In the genomic region with DNA sequence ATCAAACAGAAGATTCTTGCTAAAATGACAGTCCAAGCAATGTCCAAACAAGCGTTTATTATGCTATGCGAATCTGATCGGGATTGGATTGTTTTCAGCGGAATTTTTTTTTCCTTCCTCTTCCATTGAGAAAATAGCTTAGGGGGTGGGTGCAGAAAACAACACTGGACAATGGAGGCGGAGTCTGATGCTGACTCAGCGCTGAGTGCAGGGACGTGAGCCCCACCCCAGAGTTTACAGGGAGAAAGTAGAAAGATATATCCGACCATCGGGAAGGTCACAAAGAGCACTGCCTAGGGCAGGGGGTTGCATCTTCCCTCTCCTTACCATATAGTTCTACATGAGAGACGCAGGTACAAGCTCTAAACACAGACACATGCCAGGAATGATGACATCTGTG, we compare ENCODE assay signal across 16 cellular contexts.
DNase-seq lines count a peak whose midpoint lies in the region; ATAC-seq and TF ChIP-seq lines count a peak whose summit lies in the region.
"Had no signal": no experiment of that assay in that cellular context is flagged by ENCODE, and none has a peak within 500 bp of the region (broad histone marks: within the 10 kb centered on the region; RNA-seq: fewer than 3 reads in every experiment).

No MANE protein-coding gene starts in this region.

- H3K9me3 ChIP-seq in OCI-LY1 (ENCODE audit: low read length) (no peaks in the 10 kb centered on the region), esophagus muscularis mucosa (no peaks in the 10 kb centered on the region)
- H3K9me3 ChIP-seq: prostate gland had no signal

- H3K4me3 ChIP-seq in OCI-LY1 (ENCODE audit: low read depth, low read length, poor library complexity, severe bottlenecking) (no peak overlapping the region), esophagus muscularis mucosa (no peak overlapping the region)
- H3K4me3 ChIP-seq: prostate gland had no signal

- peaks cover 13% of the 10 kb centered on the region for H3K79me2 ChIP-seq in OCI-LY1 (ENCODE audit: insufficient read depth, low read length)

- H3K27me3 ChIP-seq in OCI-LY1 (ENCODE audit: insufficient read depth, low read length): no peaks in the 10 kb centered on the region
- no peaks in the 10 kb centered on the region for H3K27me3 ChIP-seq in esophagus muscularis mucosa

- H3K36me3 ChIP-seq in OCI-LY1 (ENCODE audit: insufficient read depth, low read length) (peaks cover 23% of the 10 kb centered on the region; the same call in 1 of the 2 replicates), esophagus muscularis mucosa (no peaks in the 10 kb centered on the region)
- H3K36me3 ChIP-seq: prostate gland had no signal

- peaks cover 42% of the 10 kb centered on the region for H3K4me1 Mint-ChIP-seq in osteocyte (ENCODE audit: unreplicated experiment)
- peaks cover 70% of the 10 kb centered on the region for H3K4me1 Mint-ChIP-seq in activated T-cell treated with anti-CD3 and anti-CD28 coated beads, Interleukin-2, amount 50 U/mL, for 4 hours (ENCODE audit: low read depth)

- DNase-seq in Daoy (ENCODE audit: low read depth) (peak; percentile 39), esophagus muscularis mucosa (ENCODE audit: extremely low spot score) (peak; percentile 53), osteocyte (ENCODE audit: extremely low spot score, unreplicated experiment) (no peak), hepatic stellate cell (ENCODE audit: low spot score) (no peak), NCI-H2196 treated with DMSO at 0.1 percent for 48 hours (lab: John Stamatoyannopoulos, UW; ENCODE audit: unreplicated experiment) (no peak)
- no peak for DNase-seq in activated T-cell treated with anti-CD3 and anti-CD28 coated beads, Interleukin-2, amount 50 U/mL, for 4 hours
- DNase-seq in stimulated activated CD4-positive, alpha-beta T cell treated with anti-CD3 and anti-CD28 coated beads, Interleukin-15, amount 100 ng/mL, for 24 hours: no peak
- DNase-seq: activated CD4-positive, CD25-positive, alpha-beta regulatory T cell; activated naive CD8-positive, alpha-beta T cell treated with anti-CD3 and anti-CD28 coated beads, Interleukin-2, amount 10 ng/mL, durations not matched to agents 7 days and 5 days; GOT3; Karpas-422; stimulated activated CD4-positive, alpha-beta T cell treated with anti-CD3 and anti-CD28 coated beads, Interleukin-4, amount 100 ng/mL, for 1 hour; stimulated activated naive CD4-positive, alpha-beta T cell had no signal

- H4K20me1 ChIP-seq in OCI-LY1 (ENCODE audit: insufficient read depth, low read length): no peaks in the 10 kb centered on the region

- intact Hi-C loops in esophagus muscularis mucosa (cut with DNase I): no loop called here

- peak overlapping the region; percentile 72; the same call in 1 of the 2 replicates for H3K4me2 ChIP-seq in OCI-LY1 (ENCODE audit: low read length)

- H3K4me3 Mint-ChIP-seq in osteocyte (ENCODE audit: unreplicated experiment): peak overlapping the region; percentile 7
- no peak overlapping the region for H3K4me3 Mint-ChIP-seq in activated T-cell treated with anti-CD3 and anti-CD28 coated beads, Interleukin-2, amount 50 U/mL, for 4 hours
- H3K4me3 Mint-ChIP-seq: activated naive CD8-positive, alpha-beta T cell treated with anti-CD3 and anti-CD28 coated beads, Interleukin-2, amount 10 ng/mL, durations not matched to agents 7 days and 5 days had no signal

- H3K4me1 ChIP-seq in OCI-LY1 (ENCODE audit: insufficient read depth, low read length, severe bottlenecking) (peaks cover 47% of the 10 kb centered on the region), esophagus muscularis mucosa (peaks cover 18 to 58% (median 39%) of the 10 kb centered on the region in 4 donors)
- H3K4me1 ChIP-seq: prostate gland had no signal

- H3K27me3 Mint-ChIP-seq in osteocyte (ENCODE audit: unreplicated experiment): no peaks in the 10 kb centered on the region
- H3K27me3 Mint-ChIP-seq in activated T-cell treated with anti-CD3 and anti-CD28 coated beads, Interleukin-2, amount 50 U/mL, for 4 hours (ENCODE audit: low read depth): no peaks in the 10 kb centered on the region
- H3K27me3 Mint-ChIP-seq: activated naive CD8-positive, alpha-beta T cell treated with anti-CD3 and anti-CD28 coated beads, Interleukin-2, amount 10 ng/mL, durations not matched to agents 7 days and 5 days had no signal

- H3K27ac ChIP-seq in OCI-LY1 (ENCODE audit: low read depth, low read length, poor library complexity, severe bottlenecking): peak overlapping the region; percentile 80
- no peak overlapping the region for H3K27ac ChIP-seq in esophagus muscularis mucosa (replicated peaks in 1 of 4)
- H3K27ac ChIP-seq: C4-2B, prostate gland had no signal

- H3K9me2 ChIP-seq in OCI-LY1 (ENCODE audit: low read depth, low read length): no peaks in the 10 kb centered on the region

- peaks cover 7% of the 10 kb centered on the region for H3K9me3 Mint-ChIP-seq in osteocyte (ENCODE audit: unreplicated experiment)
- H3K9me3 Mint-ChIP-seq in activated T-cell treated with anti-CD3 and anti-CD28 coated beads, Interleukin-2, amount 50 U/mL, for 4 hours: no peaks in the 10 kb centered on the region
- H3K9me3 Mint-ChIP-seq: activated naive CD8-positive, alpha-beta T cell treated with anti-CD3 and anti-CD28 coated beads, Interleukin-2, amount 10 ng/mL, durations not matched to agents 7 days and 5 days had no signal

- no peak for TF ChIP-seq CTCF in OCI-LY1 (IDR thresholded peaks at IDR 0.05; ENCODE audit: low read length)
- no peak for TF ChIP-seq CTCF in esophagus muscularis mucosa (IDR thresholded peaks at IDR 0.05)
- TF ChIP-seq CTCF in osteocyte (IDR thresholded peaks at IDR 0.05): no peak

- 70% methylated on average over 10 of the region's 10 CpGs for WGBS in esophagus muscularis mucosa

- H3K9ac ChIP-seq in OCI-LY1 (ENCODE audit: low read length): no peak overlapping the region; the same call in 1 of the 2 replicates

- no peak for TF ChIP-seq EP300 in esophagus muscularis mucosa (IDR thresholded peaks at IDR 0.05)

- no peak for ATAC-seq in activated T-cell treated with anti-CD3 and anti-CD28 coated beads, Interleukin-2, amount 50 U/mL, for 4 hours

- H3K27ac Mint-ChIP-seq in osteocyte (ENCODE audit: unreplicated experiment): peak overlapping the region; percentile 83
- H3K27ac Mint-ChIP-seq: activated naive CD8-positive, alpha-beta T cell treated with anti-CD3 and anti-CD28 coated beads, Interleukin-2, amount 10 ng/mL, durations not matched to agents 7 days and 5 days had no signal

- H2AFZ ChIP-seq in OCI-LY1 (ENCODE audit: low read length): no peak overlapping the region

- no peak for TF ChIP-seq POLR2A in esophagus muscularis mucosa (IDR thresholded peaks at IDR 0.05; ENCODE audit: low read depth)

- no peaks in the 10 kb centered on the region for H3F3A ChIP-seq in OCI-LY1 (ENCODE audit: insufficient read depth, low read length)

- peaks cover 18% of the 10 kb centered on the region for H3K36me3 Mint-ChIP-seq in osteocyte (ENCODE audit: unreplicated experiment)
- H3K36me3 Mint-ChIP-seq in activated T-cell treated with anti-CD3 and anti-CD28 coated beads, Interleukin-2, amount 50 U/mL, for 4 hours (ENCODE audit: insufficient read depth): peaks cover 40% of the 10 kb centered on the region

Comparison
In these comparisons a context has a peak if more than half of its experiments do, and no peak if none do; other contexts are left out.
1. DNase-seq: peak in Daoy (single experiment) and esophagus muscularis mucosa (single experiment); none in osteocyte (single experiment), activated T-cell treated with anti-CD3 and anti-CD28 coated beads, Interleukin-2, amount 50 U/mL, for 4 hours (single experiment), hepatic stellate cell (single experiment), NCI-H2196 treated with DMSO at 0.1 percent for 48 hours (single experiment) and stimulated activated CD4-positive, alpha-beta T cell treated with anti-CD3 and anti-CD28 coated beads, Interleukin-15, amount 100 ng/mL, for 24 hours (single experiment).